ENCODE assay signal across 1 cellular context in genomic region chr22:31588970-31589675, GRCh38.
TF ChIP-seq lines count a peak whose summit lies in the region.

No MANE protein-coding gene starts in this region.

TF ChIP-seq in HepG2, 621 proteins besides CTCF, POLR2A, EP300 and RAD21 (continued from another document and continues in another):
- peak; percentile 36 for TF ChIP-seq YY1 (IDR thresholded peaks at IDR 0.05; ENCODE audit: insufficient read depth, insufficient replicate concordance, low read depth, low read length)
- no peak for TF ChIP-seq THYN1 (CRISPR knock-in tag; IDR thresholded peaks at IDR 0.05; ENCODE audit: borderline replicate concordance, low read depth)
- no peak for TF ChIP-seq JUNB (CRISPR knock-in tag; IDR thresholded peaks at IDR 0.05; ENCODE audit: borderline replicate concordance)
- TF ChIP-seq MAFG (CRISPR knock-in tag; IDR thresholded peaks at IDR 0.05), result no peak
- no peak for TF ChIP-seq ZBTB34 (CRISPR knock-in tag; IDR thresholded peaks at IDR 0.05)
- TF ChIP-seq SMARCE1 (IDR thresholded peaks at IDR 0.05; ENCODE audit: borderline replicate concordance), result no peak
- no peak for TF ChIP-seq BRF2 (CRISPR knock-in tag; IDR thresholded peaks at IDR 0.05)
- TF ChIP-seq ZNF180 (CRISPR knock-in tag; IDR thresholded peaks at IDR 0.05; ENCODE audit: borderline replicate concordance, low read depth), result no peak
- no peak for TF ChIP-seq ZC3H4 (CRISPR knock-in tag; IDR thresholded peaks at IDR 0.05; ENCODE audit: borderline replicate concordance)
- peak; percentile 70 for TF ChIP-seq SOX5 (CRISPR knock-in tag; IDR thresholded peaks at IDR 0.05; ENCODE audit: borderline replicate concordance)
- TF ChIP-seq ZNF33A (CRISPR knock-in tag; IDR thresholded peaks at IDR 0.05; ENCODE audit: borderline replicate concordance), result no peak
- no peak for TF ChIP-seq IRX3 (CRISPR knock-in tag; IDR thresholded peaks at IDR 0.05; ENCODE audit: borderline replicate concordance, low read depth)
- TF ChIP-seq ZNF124 (CRISPR knock-in tag; IDR thresholded peaks at IDR 0.05), result no peak
- TF ChIP-seq HOXA9 (CRISPR knock-in tag; IDR thresholded peaks at IDR 0.05; ENCODE audit: borderline replicate concordance), result no peak
- no peak for TF ChIP-seq NFRKB (IDR thresholded peaks at IDR 0.05)
- TF ChIP-seq ZZZ3 (CRISPR knock-in tag; IDR thresholded peaks at IDR 0.05; ENCODE audit: borderline replicate concordance), result no peak
- no peak for TF ChIP-seq ZNF136 (CRISPR knock-in tag; IDR thresholded peaks at IDR 0.05; ENCODE audit: low read depth)
- TF ChIP-seq REST (IDR thresholded peaks at IDR 0.05; ENCODE audit: borderline replicate concordance in 1 of 2, low read depth in 1 of 2, low read length in 2 of 2), result no peak
- no peak for TF ChIP-seq ZNF672 (CRISPR knock-in tag; IDR thresholded peaks at IDR 0.05)
- TF ChIP-seq YEATS2 (CRISPR knock-in tag; IDR thresholded peaks at IDR 0.05; ENCODE audit: borderline replicate concordance), result no peak
- no peak for TF ChIP-seq PLSCR1 (CRISPR knock-in tag; IDR thresholded peaks at IDR 0.05; ENCODE audit: borderline replicate concordance)
- TF ChIP-seq FOXP1 (IDR thresholded peaks at IDR 0.05), result no peak
- TF ChIP-seq FOXP1 (CRISPR knock-in tag; IDR thresholded peaks at IDR 0.05), result no peak
- TF ChIP-seq GLI4 (CRISPR knock-in tag; IDR thresholded peaks at IDR 0.05; ENCODE audit: borderline replicate concordance), result no peak
- no peak for TF ChIP-seq ZNF530 (CRISPR knock-in tag; IDR thresholded peaks at IDR 0.05; ENCODE audit: low read depth)
- TF ChIP-seq DZIP1 (CRISPR knock-in tag; IDR thresholded peaks at IDR 0.05), result no peak
- no peak for TF ChIP-seq ZNF674 (CRISPR knock-in tag; IDR thresholded peaks at IDR 0.05; ENCODE audit: low read depth)
- no peak for TF ChIP-seq ZBTB14 (CRISPR knock-in tag; IDR thresholded peaks at IDR 0.05)
- no peak for TF ChIP-seq AKNA (CRISPR knock-in tag; IDR thresholded peaks at IDR 0.05; ENCODE audit: borderline replicate concordance)
- TF ChIP-seq PLRG1 (conservative IDR thresholded peaks at IDR 0.05), result no peak
- TF ChIP-seq ZNF704 (CRISPR knock-in tag; IDR thresholded peaks at IDR 0.05; ENCODE audit: borderline replicate concordance), result no peak
- peak; percentile 63 for TF ChIP-seq FOXO1 (CRISPR knock-in tag; IDR thresholded peaks at IDR 0.05)
- no peak for TF ChIP-seq ZSCAN30 (CRISPR knock-in tag; IDR thresholded peaks at IDR 0.05)
- no peak for TF ChIP-seq MTF2 (CRISPR knock-in tag; IDR thresholded peaks at IDR 0.05; ENCODE audit: borderline replicate concordance)
- no peak for TF ChIP-seq NCOA5 (CRISPR knock-in tag; IDR thresholded peaks at IDR 0.05)
- TF ChIP-seq HIC2 (CRISPR knock-in tag; IDR thresholded peaks at IDR 0.05; ENCODE audit: low read depth), result no peak
- 0 out of 2 replicates have a peak, but pooled peaks have one; percentile 27 for TF ChIP-seq ZBTB7A (CRISPR knock-in tag; IDR thresholded peaks at IDR 0.05)
- TF ChIP-seq SMARCC2 (IDR thresholded peaks at IDR 0.05), result no peak
- TF ChIP-seq ZBTB1 (CRISPR knock-in tag; IDR thresholded peaks at IDR 0.05; ENCODE audit: borderline replicate concordance), result no peak
- TF ChIP-seq ZBTB42 (CRISPR knock-in tag; IDR thresholded peaks at IDR 0.05), result no peak
- no peak for TF ChIP-seq E2F1 (CRISPR knock-in tag; IDR thresholded peaks at IDR 0.05)
- TF ChIP-seq ZNF713 (CRISPR knock-in tag; IDR thresholded peaks at IDR 0.05), result no peak
- peak; percentile 67; the same call in 1 of the 2 replicates for TF ChIP-seq KAT7 (CRISPR knock-in tag; IDR thresholded peaks at IDR 0.05; ENCODE audit: borderline replicate concordance)
- TF ChIP-seq ZKSCAN5 (CRISPR knock-in tag; IDR thresholded peaks at IDR 0.05), result no peak
- TF ChIP-seq SP140L (CRISPR knock-in tag; IDR thresholded peaks at IDR 0.05; ENCODE audit: borderline replicate concordance), result no peak
